In genomic region chr1:176480750-176481149, GRCh38 we compare ENCODE assay signal across 1 cellular context.
TF ChIP-seq lines count a peak whose summit lies in the region.

No MANE protein-coding gene starts in this region.

TF ChIP-seq in K562, 482 proteins besides CTCF, POLR2A, EP300 and RAD21:
- TF ChIP-seq DIDO1 (tag; IDR thresholded peaks at IDR 0.05; ENCODE audit: low read depth) (no peak), PCBP1 (IDR thresholded peaks at IDR 0.05; ENCODE audit: low read depth, low read length, poor library complexity, severe bottlenecking) (no peak), ELF2 (CRISPR knock-in tag; IDR thresholded peaks at IDR 0.05) (no peak)
